1 cellular context compared by ENCODE assay signal in the genomic region with DNA sequence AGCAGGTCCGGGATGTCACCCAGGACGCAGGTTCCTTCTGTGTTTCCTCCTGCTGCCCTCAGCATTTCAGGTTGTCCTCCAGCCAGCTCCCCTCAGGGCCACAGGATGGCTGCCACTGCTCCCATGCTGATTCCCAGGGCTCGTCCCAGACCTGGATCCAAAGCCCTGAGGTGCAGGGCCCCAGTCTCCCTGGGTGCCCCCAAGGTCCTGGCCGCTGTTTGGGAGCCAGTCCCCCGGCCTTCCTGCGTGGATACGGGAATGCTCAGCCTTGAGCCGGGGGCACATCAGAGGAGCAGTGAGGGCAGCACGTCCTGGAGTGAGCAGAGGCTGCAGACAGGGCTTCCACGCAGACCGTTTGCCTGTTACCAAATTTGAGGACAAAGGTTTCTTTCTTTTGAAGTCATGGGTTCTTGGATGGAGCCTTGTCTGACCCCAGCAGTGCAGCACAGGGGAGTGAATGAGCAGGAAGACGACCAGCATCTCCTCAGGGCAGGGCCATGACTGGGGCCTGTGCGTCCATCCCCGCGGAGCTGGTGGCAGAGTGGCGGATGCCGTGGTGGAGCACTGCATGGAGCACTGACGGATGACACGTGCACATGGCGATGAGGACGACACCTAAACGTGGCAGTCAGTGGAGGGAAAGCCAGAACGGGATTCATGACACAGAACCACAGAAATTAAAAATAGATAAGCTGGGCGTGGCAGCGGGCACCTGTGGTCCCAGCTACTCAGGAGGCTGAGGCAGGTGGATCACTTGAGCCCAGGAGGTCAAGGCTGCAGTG.
TF ChIP-seq lines count a peak whose summit lies in the region.

No MANE protein-coding gene starts in this region.

TF ChIP-seq in WTC11, 78 proteins besides CTCF, POLR2A, EP300 and RAD21 (continued from another document):
- TF ChIP-seq ZNF263 (CRISPR knock-in tag; IDR thresholded peaks at IDR 0.05; ENCODE audit: low read depth): peak; percentile 51; the same call in 1 of the 2 replicates
- TF ChIP-seq GTF2I (CRISPR knock-in tag; conservative IDR thresholded peaks at IDR 0.05): no peak
